28 cellular contexts compared by ENCODE assay signal in the genomic region with DNA sequence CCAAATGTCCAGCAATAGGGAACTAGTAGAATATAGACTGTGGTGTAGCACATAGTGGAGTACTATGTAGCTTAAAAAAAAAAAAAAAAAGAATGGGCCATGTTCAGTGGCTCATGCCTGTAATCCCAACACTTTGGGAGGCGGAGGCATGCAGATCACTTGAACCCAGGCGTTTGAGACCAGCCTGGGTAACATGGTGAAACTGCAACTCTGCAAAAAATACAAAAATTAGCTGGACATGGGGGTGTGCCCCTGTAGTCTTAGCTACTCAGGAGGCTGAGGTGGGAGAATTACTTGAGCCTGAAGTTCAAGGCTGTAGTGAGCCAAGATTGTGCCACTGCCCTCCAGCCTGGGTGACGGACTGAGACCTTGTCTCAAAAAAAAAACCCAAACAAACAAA.
"Had no signal": no experiment of that assay in that cellular context is flagged by ENCODE, and none has a peak within 500 bp of the region (broad histone marks: within the 10 kb centered on the region; RNA-seq: fewer than 3 reads in every experiment).

No MANE protein-coding gene starts in this region.

- H3K4me1 Mint-ChIP-seq: stimulated activated memory B cell treated with anti-CD40 and anti-IgM and Interleukin-4, amounts not matched to agents 10 μg/mL and 1 μg/mL and 100 μg/mL, for 72 hours; stimulated activated naive B cell treated with anti-CD40 and anti-IgM and Interleukin-4, amounts not matched to agents 10 μg/mL and 1 μg/mL and 100 μg/mL, for 72 hours; stimulated activated naive CD8-positive, alpha-beta T cell treated with anti-CD3 and anti-CD28 coated beads, Interleukin-15, amount 100 ng/mL, for 72 hours had no signal

- FAIRE-seq: urothelium cell line had no signal

- H3K27me3 ChIP-seq: stomach, suprapubic skin, testis, thyroid gland, tibial artery, tibial nerve, transverse colon, upper lobe of left lung, upper lobe of right lung, uterus, vagina had no signal

- H3K27me3 Mint-ChIP-seq: stimulated activated naive CD8-positive, alpha-beta T cell treated with anti-CD3 and anti-CD28 coated beads, Interleukin-15, Interleukin-2, amounts not matched to agents 100 ng/mL and 50 ng/mL, for 24 hours had no signal

- ATAC-seq: stimulated activated effector memory CD8-positive, alpha-beta T cell treated with anti-CD3 and anti-CD28 coated beads, Interleukin-12 subunit alpha, Interleukin-12 subunit beta, amount 100 ng/mL, for 72 hours; stimulated activated memory B cell treated with anti-CD40 and anti-IgM and Interleukin-4, amounts not matched to agents 10 μg/mL and 1 μg/mL and 100 μg/mL, for 72 hours; stimulated activated naive B cell treated with anti-CD40 and anti-IgM and Interleukin-4, amounts not matched to agents 10 μg/mL and 1 μg/mL and 100 μg/mL, for 72 hours; stimulated activated naive CD8-positive, alpha-beta T cell treated with anti-CD3 and anti-CD28 coated beads, Interleukin-15, amount 100 ng/mL, for 72 hours; stimulated activated naive CD8-positive, alpha-beta T cell treated with anti-CD3 and anti-CD28 coated beads, Interleukin-15, Interleukin-2, amounts not matched to agents 100 U/mL and 50 U/mL, for 24 hours; upper lobe of right lung had no signal

- H3K4me3 ChIP-seq: stomach, suprapubic skin, testis, thoracic aorta, thyroid gland, tibial artery, tibial nerve, transverse colon, upper lobe of left lung, upper lobe of right lung, uterus, vagina had no signal

- H3K27ac Mint-ChIP-seq: stimulated activated effector memory CD8-positive, alpha-beta T cell treated with anti-CD3 and anti-CD28 coated beads, Interleukin-12 subunit alpha, Interleukin-12 subunit beta, amount 100 ng/mL, for 72 hours; stimulated activated memory B cell treated with anti-CD40 and anti-IgM and Interleukin-4, amounts not matched to agents 10 μg/mL and 1 μg/mL and 100 μg/mL, for 72 hours; stimulated activated naive B cell treated with anti-CD40 and anti-IgM and Interleukin-4, amounts not matched to agents 10 μg/mL and 1 μg/mL and 100 μg/mL, for 72 hours; stimulated activated naive CD8-positive, alpha-beta T cell treated with anti-CD3 and anti-CD28 coated beads, Interleukin-15, amount 100 ng/mL, for 72 hours; stimulated activated naive CD8-positive, alpha-beta T cell treated with anti-CD3 and anti-CD28 coated beads, Interleukin-15, Interleukin-2, amounts not matched to agents 100 ng/mL and 50 ng/mL, for 24 hours; type B pancreatic cell had no signal

- H3K9me3 Mint-ChIP-seq: stimulated activated effector memory CD8-positive, alpha-beta T cell treated with anti-CD3 and anti-CD28 coated beads, Interleukin-12 subunit alpha, Interleukin-12 subunit beta, amount 100 ng/mL, for 72 hours; stimulated activated memory B cell treated with anti-CD40 and anti-IgM and Interleukin-4, amounts not matched to agents 10 μg/mL and 1 μg/mL and 100 μg/mL, for 72 hours; stimulated activated naive B cell treated with anti-CD40 and anti-IgM and Interleukin-4, amounts not matched to agents 10 μg/mL and 1 μg/mL and 100 μg/mL, for 72 hours; stimulated activated naive CD8-positive, alpha-beta T cell treated with anti-CD3 and anti-CD28 coated beads, Interleukin-15, amount 100 ng/mL, for 72 hours; stimulated activated naive CD8-positive, alpha-beta T cell treated with anti-CD3 and anti-CD28 coated beads, Interleukin-15, Interleukin-2, amounts not matched to agents 100 ng/mL and 50 ng/mL, for 24 hours had no signal

- H3K4me3 Mint-ChIP-seq: stimulated activated effector memory CD8-positive, alpha-beta T cell treated with anti-CD3 and anti-CD28 coated beads, Interleukin-12 subunit alpha, Interleukin-12 subunit beta, amount 100 ng/mL, for 72 hours; stimulated activated memory B cell treated with anti-CD40 and anti-IgM and Interleukin-4, amounts not matched to agents 10 μg/mL and 1 μg/mL and 100 μg/mL, for 72 hours; stimulated activated naive B cell treated with anti-CD40 and anti-IgM and Interleukin-4, amounts not matched to agents 10 μg/mL and 1 μg/mL and 100 μg/mL, for 72 hours; stimulated activated naive CD8-positive, alpha-beta T cell treated with anti-CD3 and anti-CD28 coated beads, Interleukin-15, amount 100 ng/mL, for 72 hours; stimulated activated naive CD8-positive, alpha-beta T cell treated with anti-CD3 and anti-CD28 coated beads, Interleukin-15, Interleukin-2, amounts not matched to agents 100 ng/mL and 50 ng/mL, for 24 hours; type B pancreatic cell had no signal

- DNase-seq: stimulated activated CD4-positive, alpha-beta T cell treated with anti-CD3 and anti-CD28 coated beads, Interleukin-2, amount 100 ng/mL, for 48 hours; stimulated activated CD4-positive, alpha-beta T cell treated with anti-CD3 and anti-CD28 coated beads, Interleukin-4, amount 100 ng/mL, for 1 hour; stimulated activated CD4-positive, alpha-beta T cell treated with anti-CD3 and anti-CD28 coated beads, Interleukin-4, amount 100 ng/mL, for 24 hours; stimulated activated CD4-positive, alpha-beta T cell treated with anti-CD3 and anti-CD28 coated beads, Interleukin-4, amount 100 ng/mL, for 4 hours; stimulated activated CD8-positive, alpha-beta memory T cell treated with anti-CD3 and anti-CD28 coated beads, Interleukin-4, amount 100 ng/mL, for 48 hours; stimulated activated naive B cell treated with anti-CD40 and anti-IgM and Interleukin-4, amounts not matched to agents 10 μg/mL and 1 μg/mL and 100 μg/mL, for 72 hours; stimulated activated naive CD4-positive, alpha-beta T cell; stimulated activated naive CD4-positive, alpha-beta T cell treated with Interleukin-2 at 50 U/mL for 16 hours; stimulated activated naive CD8-positive, alpha-beta T cell treated with anti-CD3 and anti-CD28 coated beads, Interleukin-15, amount 100 ng/mL, for 72 hours; stimulated activated naive CD8-positive, alpha-beta T cell treated with anti-CD3 and anti-CD28 coated beads, Interleukin-15, Interleukin-2, amounts not matched to agents 100 U/mL and 50 U/mL, for 24 hours; stomach; substantia nigra; testis; thyroid gland; tibial artery; transverse colon; upper lobe of left lung; upper lobe of right lung; uterus had no signal

- H3K4me1 ChIP-seq: thyroid gland, tibial artery, tibial nerve, upper lobe of left lung, uterus had no signal

- H3K9me3 ChIP-seq: stomach, suprapubic skin, testis, thoracic aorta, thyroid gland, tibial artery, tibial nerve, transverse colon, upper lobe of left lung, upper lobe of right lung, uterus, vagina had no signal

- H3K36me3 ChIP-seq: stomach, suprapubic skin, thoracic aorta, thyroid gland, tibial artery, tibial nerve, transverse colon, upper lobe of left lung, upper lobe of right lung, uterus, vagina had no signal

- H3K27ac ChIP-seq: stomach, suprapubic skin, testis, thoracic aorta, thyroid gland, tibial artery, tibial nerve, transverse colon, upper lobe of left lung, upper lobe of right lung, uterus, vagina had no signal

- H3K36me3 Mint-ChIP-seq: stimulated activated effector memory CD8-positive, alpha-beta T cell treated with anti-CD3 and anti-CD28 coated beads, Interleukin-12 subunit alpha, Interleukin-12 subunit beta, amount 100 ng/mL, for 72 hours; stimulated activated memory B cell treated with anti-CD40 and anti-IgM and Interleukin-4, amounts not matched to agents 10 μg/mL and 1 μg/mL and 100 μg/mL, for 72 hours; stimulated activated naive B cell treated with anti-CD40 and anti-IgM and Interleukin-4, amounts not matched to agents 10 μg/mL and 1 μg/mL and 100 μg/mL, for 72 hours had no signal
